ENCODE assay signal across 1 cellular context in the genomic region with DNA sequence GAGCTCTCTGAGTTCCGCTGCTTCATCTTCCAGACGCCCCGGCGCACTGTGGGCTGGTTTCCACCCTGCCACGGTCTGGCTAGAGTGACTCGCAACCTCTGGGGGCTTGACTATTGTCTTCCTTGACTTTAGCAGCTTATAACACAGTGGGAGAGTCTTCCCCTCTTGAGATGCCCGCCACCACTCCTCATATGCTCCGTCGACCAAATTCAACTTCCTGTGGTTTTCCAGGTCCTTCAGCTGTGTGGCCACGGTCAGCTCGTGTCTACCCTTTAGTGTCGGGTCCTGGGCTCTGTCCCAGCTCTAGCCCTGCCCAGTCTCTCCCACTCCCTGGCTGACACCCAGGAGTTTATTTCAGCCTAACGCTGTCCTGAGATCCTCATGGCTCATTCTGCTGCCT.
TF ChIP-seq lines count a peak whose summit lies in the region.

No MANE protein-coding gene starts in this region.

TF ChIP-seq in HepG2, 621 proteins besides CTCF, POLR2A, EP300 and RAD21:
- TF ChIP-seq, protein P1, sequence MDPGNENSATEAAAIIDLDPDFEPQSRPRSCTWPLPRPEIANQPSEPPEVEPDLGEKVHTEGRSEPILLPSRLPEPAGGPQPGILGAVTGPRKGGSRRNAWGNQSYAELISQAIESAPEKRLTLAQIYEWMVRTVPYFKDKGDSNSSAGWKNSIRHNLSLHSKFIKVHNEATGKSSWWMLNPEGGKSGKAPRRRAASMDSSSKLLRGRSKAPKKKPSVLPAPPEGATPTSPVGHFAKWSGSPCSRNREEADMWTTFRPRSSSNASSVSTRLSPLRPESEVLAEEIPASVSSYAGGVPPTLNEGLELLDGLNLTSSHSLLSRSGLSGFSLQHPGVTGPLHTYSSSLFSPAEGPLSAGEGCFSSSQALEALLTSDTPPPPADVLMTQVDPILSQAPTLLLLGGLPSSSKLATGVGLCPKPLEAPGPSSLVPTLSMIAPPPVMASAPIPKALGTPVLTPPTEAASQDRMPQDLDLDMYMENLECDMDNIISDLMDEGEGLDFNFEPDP (CRISPR knock-in tag; conservative IDR thresholded peaks at IDR 0.05), result no peak
- TF ChIP-seq CENPX (CRISPR knock-in tag; IDR thresholded peaks at IDR 0.05) (no peak), MED1 (CRISPR knock-in tag; IDR thresholded peaks at IDR 0.05) (no peak), TP53 (CRISPR knock-in tag; conservative IDR thresholded peaks at IDR 0.05) (no peak), ZMYM3 (CRISPR knock-in tag; IDR thresholded peaks at IDR 0.05) (no peak), NR2F1 (CRISPR knock-in tag; IDR thresholded peaks at IDR 0.05) (no peak)
- TF ChIP-seq, protein P2, sequence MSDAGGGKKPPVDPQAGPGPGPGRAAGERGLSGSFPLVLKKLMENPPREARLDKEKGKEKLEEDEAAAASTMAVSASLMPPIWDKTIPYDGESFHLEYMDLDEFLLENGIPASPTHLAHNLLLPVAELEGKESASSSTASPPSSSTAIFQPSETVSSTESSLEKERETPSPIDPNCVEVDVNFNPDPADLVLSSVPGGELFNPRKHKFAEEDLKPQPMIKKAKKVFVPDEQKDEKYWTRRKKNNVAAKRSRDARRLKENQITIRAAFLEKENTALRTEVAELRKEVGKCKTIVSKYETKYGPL (CRISPR knock-in tag; IDR thresholded peaks at IDR 0.05), result no peak
- TF ChIP-seq, protein P3, sequence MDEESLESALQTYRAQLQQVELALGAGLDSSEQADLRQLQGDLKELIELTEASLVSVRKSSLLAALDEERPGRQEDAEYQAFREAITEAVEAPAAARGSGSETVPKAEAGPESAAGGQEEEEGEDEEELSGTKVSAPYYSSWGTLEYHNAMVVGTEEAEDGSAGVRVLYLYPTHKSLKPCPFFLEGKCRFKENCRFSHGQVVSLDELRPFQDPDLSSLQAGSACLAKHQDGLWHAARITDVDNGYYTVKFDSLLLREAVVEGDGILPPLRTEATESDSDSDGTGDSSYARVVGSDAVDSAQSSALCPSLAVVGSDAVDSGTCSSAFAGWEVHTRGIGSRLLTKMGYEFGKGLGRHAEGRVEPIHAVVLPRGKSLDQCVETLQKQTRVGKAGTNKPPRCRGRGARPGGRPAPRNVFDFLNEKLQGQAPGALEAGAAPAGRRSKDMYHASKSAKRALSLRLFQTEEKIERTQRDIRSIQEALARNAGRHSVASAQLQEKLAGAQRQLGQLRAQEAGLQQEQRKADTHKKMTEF (CRISPR knock-in tag; IDR thresholded peaks at IDR 0.05), result no peak
- TF ChIP-seq, protein P4, sequence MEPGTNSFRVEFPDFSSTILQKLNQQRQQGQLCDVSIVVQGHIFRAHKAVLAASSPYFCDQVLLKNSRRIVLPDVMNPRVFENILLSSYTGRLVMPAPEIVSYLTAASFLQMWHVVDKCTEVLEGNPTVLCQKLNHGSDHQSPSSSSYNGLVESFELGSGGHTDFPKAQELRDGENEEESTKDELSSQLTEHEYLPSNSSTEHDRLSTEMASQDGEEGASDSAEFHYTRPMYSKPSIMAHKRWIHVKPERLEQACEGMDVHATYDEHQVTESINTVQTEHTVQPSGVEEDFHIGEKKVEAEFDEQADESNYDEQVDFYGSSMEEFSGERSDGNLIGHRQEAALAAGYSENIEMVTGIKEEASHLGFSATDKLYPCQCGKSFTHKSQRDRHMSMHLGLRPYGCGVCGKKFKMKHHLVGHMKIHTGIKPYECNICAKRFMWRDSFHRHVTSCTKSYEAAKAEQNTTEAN (CRISPR knock-in tag; conservative IDR thresholded peaks at IDR 0.05), result no peak
TF ChIP-seq in HepG2: peak in this region for 0.
